ENCODE assay signal across 9 cellular contexts in the genomic region with DNA sequence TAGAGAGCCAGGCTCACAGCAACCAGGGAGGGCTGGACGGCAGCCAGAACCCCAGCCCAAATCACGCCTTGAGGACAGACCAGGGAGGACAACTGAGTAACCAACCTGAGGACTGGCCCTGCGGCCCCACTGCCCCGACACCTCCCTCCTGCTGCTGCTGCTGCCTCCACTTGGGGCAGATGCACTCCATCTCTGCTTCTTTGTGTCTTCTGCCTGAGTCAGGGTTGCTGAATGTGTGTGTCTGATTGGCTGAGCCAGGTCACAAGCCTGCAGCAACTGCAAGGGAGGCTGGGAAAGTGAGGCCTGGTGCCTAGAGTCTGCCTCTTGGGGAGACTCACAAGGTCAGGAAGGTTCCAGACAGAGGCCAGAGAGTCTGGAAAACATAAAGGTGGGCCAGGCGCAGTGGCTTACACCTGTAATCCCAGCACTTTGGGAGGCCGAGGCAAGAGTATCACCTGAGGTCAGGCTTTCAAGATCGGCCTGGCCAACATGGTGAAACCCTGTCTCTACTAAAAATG.
DNase-seq lines count a peak whose midpoint lies in the region; ATAC-seq, FAIRE-seq and TF ChIP-seq lines count a peak whose summit lies in the region.
"Had no signal": no experiment of that assay in that cellular context is flagged by ENCODE, and none has a peak within 500 bp of the region (broad histone marks: within the 10 kb centered on the region; RNA-seq: fewer than 3 reads in every experiment).

No MANE protein-coding gene starts in this region.

- 0 out of 2 replicates have a peak overlapping the region, but pooled peaks have one; percentile 6 for H4K91ac ChIP-seq in IMR-90 (ENCODE audit: insufficient read depth, low read depth, low read length)

- H2AK5ac ChIP-seq in IMR-90 (ENCODE audit: low read depth, low read length): 0 out of 2 replicates have a peak overlapping the region, but pooled peaks have one; percentile 20

- H2BK15ac ChIP-seq in IMR-90 (ENCODE audit: low read depth, low read length): no peak overlapping the region

- DNase-seq in Calu3: peak; percentile 38
- DNase-seq in IMR-90: no peak
- peak; percentile 75 for DNase-seq in activated CD4-positive, alpha-beta memory T cell treated with anti-CD3 and anti-CD28 coated beads for 36 hours
- DNase-seq in memory B cell (ENCODE audit: low spot score in 2 of 2): no peak
- no peak for DNase-seq in lower leg skin (ENCODE audit: low spot score in 2 of 2)
- DNase-seq in endothelial cell (ENCODE audit: low spot score): no peak
- DNase-seq in GM13977 (ENCODE audit: low spot score): no peak
- DNase-seq in GM19239 (ENCODE audit: insufficient read length, low spot score): no peak
- DNase-seq: NCI-H2227 treated with DMSO at 0.1 percent for 48 hours had no signal

- H3K9me3 ChIP-seq in IMR-90 (ENCODE audit: control insufficient read depth, insufficient read depth, low read length): no peaks in the 10 kb centered on the region

- no peak overlapping the region for H3K56ac ChIP-seq in IMR-90 (ENCODE audit: extremely low read depth, insufficient read depth, low read length)

- peak overlapping the region; percentile 58 for H2AFZ ChIP-seq in IMR-90 (replicated peaks; ENCODE audit: low read length, poor library complexity)

- no peak for TF ChIP-seq POLR2A in IMR-90 (IDR thresholded peaks at IDR 0.05; ENCODE audit: low read depth, low read length)
- no peak for TF ChIP-seq POLR2A in lower leg skin (IDR thresholded peaks at IDR 0.05)

- peaks cover 18% of the 10 kb centered on the region for H3K4me1 Mint-ChIP-seq in Calu3 (ENCODE audit: low read depth, unreplicated experiment)
- H3K4me1 Mint-ChIP-seq in activated CD4-positive, alpha-beta memory T cell treated with anti-CD3 and anti-CD28 coated beads for 36 hours (ENCODE audit: low read depth): peaks cover 48% of the 10 kb centered on the region
- H3K4me1 Mint-ChIP-seq in memory B cell: peaks cover 16% of the 10 kb centered on the region
- H3K4me1 Mint-ChIP-seq in endothelial cell (ENCODE audit: unreplicated experiment): peaks cover 22% of the 10 kb centered on the region

- H3K27ac ChIP-seq in IMR-90 (ENCODE audit: insufficient read depth, low read length): no peak overlapping the region

- ATAC-seq in IMR-90 (ENCODE audit: low read depth) (no peak), memory B cell (ENCODE audit: low read depth) (no peak)

- peaks cover 6% of the 10 kb centered on the region; the same call in 1 of the 2 replicates for H3K9me1 ChIP-seq in IMR-90 (ENCODE audit: insufficient read depth, low read length)

- H3K4me1 ChIP-seq in IMR-90 (ENCODE audit: control insufficient read depth, insufficient read depth, low read length): peaks cover 2% of the 10 kb centered on the region; the same call in 1 of the 2 replicates

- H3K27ac Mint-ChIP-seq in Calu3 (ENCODE audit: unreplicated experiment) (no peak overlapping the region), memory B cell (peak overlapping the region; percentile 50), endothelial cell (ENCODE audit: unreplicated experiment) (no peak overlapping the region)
- H3K27ac Mint-ChIP-seq in activated CD4-positive, alpha-beta memory T cell treated with anti-CD3 and anti-CD28 coated beads for 36 hours: peak overlapping the region; percentile 74

- no peak overlapping the region for H2BK5ac ChIP-seq in IMR-90 (ENCODE audit: low read depth, low read length, poor library complexity, severe bottlenecking)

- dilution Hi-C loops in IMR-90 (cut with HindIII; ENCODE audit: low sequenced_read_pairs, unreplicated experiment): no loop called here

- TF ChIP-seq RAD21 in IMR-90 (IDR thresholded peaks at IDR 0.05; ENCODE audit: low read length): peak; percentile 17; the same call in 1 of the 2 replicates

- H3K4ac ChIP-seq in IMR-90 (ENCODE audit: low read depth, low read length): no peak overlapping the region

- H3K4me3 ChIP-seq in IMR-90 (ENCODE audit: insufficient read depth, low read depth, low read length) (no peak overlapping the region), lower leg skin (ENCODE audit: low read depth, poor library complexity, severe bottlenecking) (no peak overlapping the region)

- no peaks in the 10 kb centered on the region for H3K36me3 Mint-ChIP-seq in Calu3 (ENCODE audit: insufficient read depth, unreplicated experiment)
- no peaks in the 10 kb centered on the region for H3K36me3 Mint-ChIP-seq in activated CD4-positive, alpha-beta memory T cell treated with anti-CD3 and anti-CD28 coated beads for 36 hours
- no peaks in the 10 kb centered on the region for H3K36me3 Mint-ChIP-seq in memory B cell
- H3K36me3 Mint-ChIP-seq in endothelial cell (ENCODE audit: low read depth, unreplicated experiment): no peaks in the 10 kb centered on the region

- H3K9ac ChIP-seq in IMR-90 (ENCODE audit: low read depth, low read length): no peak overlapping the region

- peak overlapping the region; percentile 52 for H2AK9ac ChIP-seq in IMR-90 (replicated peaks; ENCODE audit: low read depth, low read length, poor library complexity)

- in situ Hi-C loops in IMR-90 (cut with MboI; ENCODE audit: low sequenced_read_pairs) (no loop called here), GM13977 (cut with MboI; ENCODE audit: low pct_unique_long_range_greater_than_20kb, low sequenced_read_pairs, unreplicated experiment) (no loop called here)

- no peaks in the 10 kb centered on the region for H3K9me3 Mint-ChIP-seq in Calu3 (ENCODE audit: low read depth, unreplicated experiment)
- H3K9me3 Mint-ChIP-seq in activated CD4-positive, alpha-beta memory T cell treated with anti-CD3 and anti-CD28 coated beads for 36 hours: no peaks in the 10 kb centered on the region
- H3K9me3 Mint-ChIP-seq in memory B cell: no peaks in the 10 kb centered on the region
- H3K9me3 Mint-ChIP-seq in endothelial cell (ENCODE audit: unreplicated experiment): no peaks in the 10 kb centered on the region

- H2BK20ac ChIP-seq in IMR-90 (ENCODE audit: low read depth, low read length): no peak overlapping the region

- intact Hi-C loops in Calu3 (cut with micrococcal nuclease; ENCODE audit: unreplicated experiment) (no loop called here), IMR-90 (cut with micrococcal nuclease) (no loop called here), lower leg skin (cut with DNase I; ENCODE audit: low total_unique reads) (no loop called here)
- intact Hi-C loops in activated CD4-positive, alpha-beta memory T cell treated with anti-CD3 and anti-CD28 coated beads for 36 hours (cut with micrococcal nuclease): no loop called here

- no peak overlapping the region; the same call in 1 of the 2 replicates for H3K18ac ChIP-seq in IMR-90 (ENCODE audit: low read depth, low read length)

- H3K27me3 Mint-ChIP-seq in Calu3 (ENCODE audit: unreplicated experiment) (no peaks in the 10 kb centered on the region), memory B cell (no peaks in the 10 kb centered on the region), endothelial cell (ENCODE audit: unreplicated experiment) (no peaks in the 10 kb centered on the region)
- H3K27me3 Mint-ChIP-seq in activated CD4-positive, alpha-beta memory T cell treated with anti-CD3 and anti-CD28 coated beads for 36 hours: no peaks in the 10 kb centered on the region

- H3K4me2 ChIP-seq in IMR-90 (ENCODE audit: low read depth, low read length): no peak overlapping the region

- no peak overlapping the region for H3K4me3 Mint-ChIP-seq in Calu3 (ENCODE audit: low read depth, unreplicated experiment)
- H3K4me3 Mint-ChIP-seq in activated CD4-positive, alpha-beta memory T cell treated with anti-CD3 and anti-CD28 coated beads for 36 hours: peak overlapping the region; percentile 61
- H3K4me3 Mint-ChIP-seq in memory B cell: no peak overlapping the region
- no peak overlapping the region for H3K4me3 Mint-ChIP-seq in endothelial cell (ENCODE audit: unreplicated experiment)

- CTCF ChIA-PET in Calu3 (lab: Charles Lee): no interaction called here
- CTCF ChIA-PET in IMR-90 (lab: Yijun Ruan, JAX): no interaction called here
- CTCF ChIA-PET in activated CD4-positive, alpha-beta memory T cell treated with anti-CD3 and anti-CD28 coated beads for 36 hours (lab: Charles Lee): interaction anchor here (0.9 to 1.9 kb wide), 3 partner anchors 11 to 86 kb away, joined by 3 to 7 read pairs (median 4); no protein-coding TSS in a partner anchor

- H4K5ac ChIP-seq in IMR-90 (ENCODE audit: low read depth, low read length): no peak overlapping the region

- no peaks in the 10 kb centered on the region for H3K79me1 ChIP-seq in IMR-90 (ENCODE audit: low read depth in 1 of 2, low read length in 2 of 2)

- WGBS in IMR-90 (ENCODE audit: extremely low coverage in 2 of 2, insufficient read length in 1 of 2), 2 experiments: 100% methylated on average over 3 of the region's 7 CpGs; no CpG with 5 or more reads in 1 of the 2 experiments
- WGBS in lower leg skin, 2 donors: 90 to 91% methylated on average over 7 of the region's 7 CpGs

- no peak overlapping the region for H4K8ac ChIP-seq in IMR-90 (ENCODE audit: low read depth in 2 of 2, low read length in 2 of 2)

- no peak for FAIRE-seq in GM19239 (lab: Jason Lieb, UNC)

- no peak overlapping the region for H2BK120ac ChIP-seq in IMR-90 (ENCODE audit: low read depth, low read length)

- no peak overlapping the region for H3K14ac ChIP-seq in IMR-90 (replicated peaks; ENCODE audit: low read depth, low read length)

- no peaks in the 10 kb centered on the region for H4K20me1 ChIP-seq in IMR-90 (ENCODE audit: insufficient read depth, low read length)

- BruUV-seq in Calu3 (replicated peaks; lab: Mats Ljungman, UMichigan) (no TSS peak), IMR-90 (replicated peaks; lab: Mats Ljungman, UMichigan) (no TSS peak)

- no peaks in the 10 kb centered on the region for H3K27me3 ChIP-seq in IMR-90 (ENCODE audit: control insufficient read depth, insufficient read depth, low read length)

- TF ChIP-seq CTCF in Calu3 (IDR thresholded peaks at IDR 0.05; ENCODE audit: unreplicated experiment) (no peak), IMR-90 (conservative IDR thresholded peaks at IDR 0.05; ENCODE audit: low read depth, low read length) (no peak), lower leg skin (IDR thresholded peaks at IDR 0.05) (no peak), endothelial cell (IDR thresholded peaks at IDR 0.05; ENCODE audit: unreplicated experiment) (no peak), GM13977 (IDR thresholded peaks at IDR 0.05; ENCODE audit: extremely low read depth, insufficient read depth, missing control alignments) (no peak)

- POLR2A ChIA-PET in IMR-90 (lab: Charles Lee; ENCODE audit: unreplicated experiment): interaction anchor here (0.6 kb wide), 1 partner anchor 77 kb away, joined by 3 read pairs; no protein-coding TSS in a partner anchor
- POLR2A ChIA-PET in activated CD4-positive, alpha-beta memory T cell treated with anti-CD3 and anti-CD28 coated beads for 36 hours (lab: Charles Lee): interaction anchor here (1.1 kb wide), 1 partner anchor 77 kb away, joined by 3 read pairs; no protein-coding TSS in a partner anchor

- no peaks in the 10 kb centered on the region for H3K36me3 ChIP-seq in IMR-90 (ENCODE audit: control insufficient read depth, insufficient read depth, low read length)

- H3K23ac ChIP-seq in IMR-90 (ENCODE audit: low read depth, low read length): no peak overlapping the region

Comparison
In these comparisons a context has a peak if more than half of its experiments do, and no peak if none do; other contexts are left out.
1. DNase-seq: peak in Calu3 (single experiment) and activated CD4-positive, alpha-beta memory T cell treated with anti-CD3 and anti-CD28 coated beads for 36 hours (single experiment); none in IMR-90 (single experiment), memory B cell (0 of 2), lower leg skin (0 of 2), endothelial cell (single experiment), GM13977 (single experiment) and GM19239 (single experiment).
2. H3K27ac Mint-ChIP-seq: peak in activated CD4-positive, alpha-beta memory T cell treated with anti-CD3 and anti-CD28 coated beads for 36 hours (single experiment) and memory B cell (single experiment); none in Calu3 (single experiment) and endothelial cell (single experiment).